Comparison of ENCODE assay signal across 8 cellular contexts in the genomic region with DNA sequence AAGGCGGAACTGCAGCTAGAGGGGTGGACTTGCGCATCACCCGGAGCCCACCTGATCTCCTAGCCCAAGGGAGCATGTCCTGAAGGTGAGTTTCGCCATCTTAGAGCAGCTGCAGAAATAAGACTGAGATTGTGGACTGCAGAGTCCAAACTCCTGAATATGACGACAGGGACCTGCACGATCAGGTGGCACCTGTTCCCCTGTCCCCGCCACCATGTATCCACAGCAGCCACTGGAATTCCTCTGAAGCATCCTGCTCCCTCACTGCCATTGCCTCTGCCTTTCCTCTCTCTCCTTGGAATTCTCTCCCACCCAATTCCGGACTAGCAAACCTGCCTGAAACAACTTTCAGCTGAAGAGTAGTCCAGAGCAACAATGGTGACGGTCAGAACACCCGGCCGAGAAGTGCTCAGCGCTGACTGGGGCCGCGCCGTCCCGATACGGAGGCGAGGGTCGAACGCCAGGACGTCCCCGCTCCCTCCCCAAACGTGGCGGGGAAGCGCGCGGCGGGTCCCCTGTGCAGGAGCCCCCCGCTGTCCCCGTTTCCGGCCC. TPM values are rescaled to one million over a fixed set of nuclear protein-coding genes. Genes with fewer than 3 reads are reported as not detected.
DNase-seq lines count a peak whose midpoint lies in the region; ATAC-seq and TF ChIP-seq lines count a peak whose summit lies in the region.

No MANE protein-coding gene starts in this region.

- H3K9me3 Mint-ChIP-seq in naive thymus-derived CD8-positive, alpha-beta T cell: peaks cover 0 to 8% (median 3%) of the 10 kb centered on the region in 9 donors

- peak overlapping the region; percentile 80 to 99 (median 94) for H3K4me3 Mint-ChIP-seq in naive thymus-derived CD8-positive, alpha-beta T cell

- ATAC-seq in naive thymus-derived CD8-positive, alpha-beta T cell: no peak

- TF ChIP-seq CTCF in GM13976 (IDR thresholded peaks at IDR 0.05; ENCODE audit: borderline replicate concordance, control extremely low read depth, extremely low read depth, insufficient read depth, missing control alignments): no peak

- POLR2A ChIA-PET in naive thymus-derived CD8-positive, alpha-beta T cell (lab: Charles Lee): interaction anchor here (1.0 to 3.0 kb wide), 6 partner anchors 10 to 604 kb away, joined by 3 to 25 read pairs (median 4); a partner anchor contains a TSS

- peak overlapping the region; percentile 22 to 90 (median 76) for H3K27ac Mint-ChIP-seq in naive thymus-derived CD8-positive, alpha-beta T cell

- in situ Hi-C loops in GM13976 (cut with MboI; ENCODE audit: low sequenced_read_pairs, unreplicated experiment): no loop called here

- DNase-seq in GM13976 (ENCODE audit: low spot score): peak; percentile 41
- DNase-seq in Jurkat, Clone E6-1 (ENCODE audit: low read depth, low spot score): no peak
- DNase-seq in cerebellar cortex (ENCODE audit: low spot score): peak; percentile 14
- DNase-seq in naive thymus-derived CD8-positive, alpha-beta T cell: no peak
- no peak for DNase-seq in DMS153 (lab: John Stamatoyannopoulos, UW)
- no peak for DNase-seq in COLO668 (lab: John Stamatoyannopoulos, UW; ENCODE audit: unreplicated experiment)
- DNase-seq in glomerular visceral epithelial cell (ENCODE audit: extremely low spot score): no peak
- DNase-seq in dermis blood vessel endothelial cell: no peak

- peaks cover 6 to 10% (median 7%) of the 10 kb centered on the region in 3 donors for H3K36me3 Mint-ChIP-seq in naive thymus-derived CD8-positive, alpha-beta T cell

- peak overlapping the region; percentile 97 for H3K4me3 ChIP-seq in Jurkat, Clone E6-1 (ENCODE audit: low read length)

- peaks cover 28 to 45% (median 36%) of the 10 kb centered on the region in 4 donors for H3K4me1 Mint-ChIP-seq in naive thymus-derived CD8-positive, alpha-beta T cell

- H3K27me3 Mint-ChIP-seq in naive thymus-derived CD8-positive, alpha-beta T cell: peaks cover 0 to 18% (median 6%) of the 10 kb centered on the region in 5 donors

RNA-seq across cellular contexts. Expression of a gene that starts 0.7 kb away (rescaled TPM):
- 21.8 TPM for polyA plus RNA-seq in Jurkat, Clone E6-1 (2012; ENCODE audit: insufficient read depth, insufficient read length)
- 10 to 100 TPM; 52.0 to 52.4 TPM for total RNA-seq in naive thymus-derived CD8-positive, alpha-beta T cell
- polyA plus RNA-seq in naive thymus-derived CD8-positive, alpha-beta T cell: 10 to 100 TPM; 16.4 to 34.7 (median 29.6) TPM
- 12.8 and 18.1 TPM in 2 replicates for total RNA-seq in dermis blood vessel endothelial cell

RNA-seq across cellular contexts. Expression of a gene that starts 15.0 kb away (rescaled TPM):
- 1.1 TPM for polyA plus RNA-seq in Jurkat, Clone E6-1 (2012; ENCODE audit: insufficient read depth, insufficient read length)
- 10 to 100 TPM; 14.2 to 15.9 TPM for total RNA-seq in naive thymus-derived CD8-positive, alpha-beta T cell
- polyA plus RNA-seq in naive thymus-derived CD8-positive, alpha-beta T cell: 1 to 10 TPM in 2 of 3 donors, under 1 TPM in 1; 0.34 to 1.5 (median 1.2) TPM
- 7.5 and 7.6 TPM in 2 replicates for total RNA-seq in dermis blood vessel endothelial cell

Comparison
In these comparisons a context has a peak if more than half of its experiments do, and no peak if none do; other contexts are left out.
1. DNase-seq: peak in GM13976 (single experiment) and cerebellar cortex (single experiment); none in Jurkat, Clone E6-1 (single experiment), naive thymus-derived CD8-positive, alpha-beta T cell (0 of 10), DMS153 (single experiment), COLO668 (single experiment), glomerular visceral epithelial cell (single experiment) and dermis blood vessel endothelial cell (single experiment).